In the genomic region with DNA sequence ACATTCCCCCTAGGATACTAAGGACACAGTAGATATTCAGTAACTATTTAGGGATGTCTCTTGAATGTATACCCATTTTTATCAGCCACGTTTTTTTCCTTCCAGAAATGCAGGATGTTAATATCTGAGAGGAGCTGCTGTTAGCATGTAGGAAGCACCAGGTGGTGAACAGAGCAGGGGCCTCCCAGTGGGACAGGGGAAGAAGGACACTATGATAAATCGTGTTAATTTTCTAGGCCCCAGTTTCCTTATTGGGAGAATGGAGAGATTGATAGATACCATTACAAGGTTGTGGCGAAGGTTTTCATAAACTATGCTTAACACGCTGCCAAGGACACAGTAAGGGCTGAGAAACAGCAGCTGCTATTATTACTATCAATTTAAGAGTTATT, we compare ENCODE assay signal across 8 cellular contexts. TPM values are rescaled to one million over a fixed set of nuclear protein-coding genes. Genes with fewer than 3 reads are reported as not detected.
DNase-seq lines count a peak whose midpoint lies in the region; ATAC-seq and TF ChIP-seq lines count a peak whose summit lies in the region.

No MANE protein-coding gene starts in this region.

- no peak overlapping the region for H3K14ac ChIP-seq in H9 (ENCODE audit: insufficient read depth, low read length)

- no peaks in the 10 kb centered on the region for H4K20me1 ChIP-seq in H9 (ENCODE audit: control insufficient read depth, insufficient read depth, insufficient read length)

- ATAC-seq in GM21515 (IDR thresholded peaks at IDR 0.05; ENCODE audit: unreplicated experiment): no peak

- no peak for DNase-seq in H9
- DNase-seq in left ventricle myocardium inferior: no peak
- no peak for DNase-seq in D341Med (ENCODE audit: low spot score)
- no peak for DNase-seq in GF-D8 (lab: John Stamatoyannopoulos, UW)
- no peak for DNase-seq in AG08396 (ENCODE audit: low spot score)

- TF ChIP-seq CTCF in H9 (conservative IDR thresholded peaks at IDR 0.05) (no peak), WI38 (IDR thresholded peaks at IDR 0.05; ENCODE audit: low read depth, low read length) (no peak), left ventricle myocardium inferior (IDR thresholded peaks at IDR 0.05; ENCODE audit: borderline replicate concordance) (no peak)

- H3K36me3 ChIP-seq in left ventricle myocardium inferior (no peaks in the 10 kb centered on the region), skeletal muscle tissue (ENCODE audit: control insufficient read depth in 3 of 3, insufficient read depth in 3 of 3, low read length in 3 of 3) (no peaks in the 10 kb centered on the region)

- H3K23ac ChIP-seq in H9 (ENCODE audit: insufficient read length, low read depth, low read length): no peak overlapping the region

- H3K9ac ChIP-seq in H9 (ENCODE audit: extremely low read depth, insufficient read length, low read length) (no peak overlapping the region), skeletal muscle tissue (ENCODE audit: low read depth in 1 of 3, low read length in 3 of 3) (peak overlapping the region; percentile 82 to 85 (median 83))

- peak overlapping the region; percentile 80 to 93 for H3K4me3 Mint-ChIP-seq in H9

- H3K27ac ChIP-seq in H9 (ENCODE audit: insufficient read length, low read depth, low read length) (no peak overlapping the region), left ventricle myocardium inferior (replicated peaks) (peak overlapping the region; percentile 53), skeletal muscle tissue (ENCODE audit: low read depth, low read length) (no peak overlapping the region)

- H3K4me3 ChIP-seq in WI38 (ENCODE audit: low read depth, low read length) (peak overlapping the region; percentile 59), left ventricle myocardium inferior (peak overlapping the region; percentile 72), skeletal muscle tissue (ENCODE audit: low read length in 3 of 3) (peak overlapping the region; percentile 66 to 93 (median 84))

- H3K4me2 ChIP-seq in H9 (ENCODE audit: insufficient read depth, insufficient read length, low read length): peak overlapping the region; percentile 56

- no peak overlapping the region for H4K91ac ChIP-seq in H9 (ENCODE audit: insufficient read length, low read depth, low read length)

- no peaks in the 10 kb centered on the region for H3K4me1 ChIP-seq in H9 (ENCODE audit: insufficient read depth, low read length)
- peaks cover 18% of the 10 kb centered on the region for H3K4me1 ChIP-seq in left ventricle myocardium inferior
- peaks cover 3 to 17% (median 11%) of the 10 kb centered on the region in 3 donors for H3K4me1 ChIP-seq in skeletal muscle tissue (ENCODE audit: control insufficient read depth in 3 of 3, insufficient read depth in 3 of 3, low read length in 3 of 3)

- H2BK120ac ChIP-seq in H9 (ENCODE audit: low read depth, low read length, poor library complexity, severe bottlenecking): no peak overlapping the region

- WGBS in H9 (ENCODE audit: extremely low coverage, insufficient read length, low lambda C conversion rate): no CpG with 5 or more reads among the region's 4 CpGs

- H3K4me1 Mint-ChIP-seq in H9: peaks cover 6 to 17% of the 10 kb centered on the region in 2 experiments

- H3K79me1 ChIP-seq in H9 (ENCODE audit: insufficient read depth, low read depth, low read length, poor library complexity, severe bottlenecking): no peaks in the 10 kb centered on the region

- H3K27me3 Mint-ChIP-seq in H9 (ENCODE audit: low read depth): peaks cover 3% of the 10 kb centered on the region

- no peaks in the 10 kb centered on the region for H3K9me3 Mint-ChIP-seq in H9

- H3K9me3 ChIP-seq in H9 (ENCODE audit: control insufficient read depth, low read depth, low read length) (no peaks in the 10 kb centered on the region), left ventricle myocardium inferior (replicated peaks) (no peaks in the 10 kb centered on the region), skeletal muscle tissue (ENCODE audit: control insufficient read depth in 3 of 3, low read length in 3 of 3) (no peaks in the 10 kb centered on the region)

- H2BK15ac ChIP-seq in H9 (ENCODE audit: low read depth, low read length): no peak overlapping the region

- intact Hi-C loops in left ventricle myocardium inferior (cut with micrococcal nuclease): no loop called here

- H3K56ac ChIP-seq in H9 (ENCODE audit: insufficient read length, low read depth, low read length): no peak overlapping the region

- H4K8ac ChIP-seq in H9 (replicated peaks; ENCODE audit: insufficient read length, low read depth, low read length): no peak overlapping the region

- no peaks in the 10 kb centered on the region for H3K36me3 Mint-ChIP-seq in H9 (ENCODE audit: insufficient read depth in 1 of 3, low read depth in 3 of 3)

- H3K27ac Mint-ChIP-seq in H9: no peak overlapping the region

- H2BK5ac ChIP-seq in H9 (ENCODE audit: insufficient read length, low read length): no peak overlapping the region

- H3K4ac ChIP-seq in H9 (ENCODE audit: low read depth, low read length): no peak overlapping the region

- peaks cover 3% of the 10 kb centered on the region for H3K23me2 ChIP-seq in H9 (ENCODE audit: insufficient read length, low read depth, low read length, poor library complexity, severe bottlenecking)

- no peak overlapping the region for H3T11ph ChIP-seq in H9 (ENCODE audit: low read length)

- no peak overlapping the region for H2BK12ac ChIP-seq in H9 (ENCODE audit: insufficient read length, low read depth, low read length)

- H3K79me2 ChIP-seq in H9 (ENCODE audit: insufficient read depth, low read length): no peaks in the 10 kb centered on the region

- no peak overlapping the region for H4K5ac ChIP-seq in H9 (ENCODE audit: insufficient read length, low read depth, low read length)

- H2AFZ ChIP-seq in H9 (ENCODE audit: low read length): peak overlapping the region; percentile 63

- H2BK20ac ChIP-seq in H9 (ENCODE audit: low read depth, low read length, poor library complexity, severe bottlenecking): no peak overlapping the region

- no peak overlapping the region for H2AK5ac ChIP-seq in H9 (ENCODE audit: insufficient read length, low read length)

- H3K27me3 ChIP-seq in H9 (ENCODE audit: insufficient read depth, low read length): no peaks in the 10 kb centered on the region
- peaks cover 17% of the 10 kb centered on the region for H3K27me3 ChIP-seq in left ventricle myocardium inferior (ENCODE audit: low read depth)
- no peaks in the 10 kb centered on the region for H3K27me3 ChIP-seq in skeletal muscle tissue (ENCODE audit: control insufficient read depth in 3 of 3, insufficient read depth in 3 of 3, low read length in 3 of 3)

- H3K18ac ChIP-seq in H9 (ENCODE audit: insufficient read length, low read depth, low read length): no peak overlapping the region

RNA-seq across cellular contexts. Expression of a gene that starts 45.4 kb away (rescaled TPM):
- total RNA-seq in H9 (2021): not detected in 2 replicates
- total RNA-seq in left ventricle myocardium inferior: not detected
- total RNA-seq in skeletal muscle tissue: not detected

RNA-seq across cellular contexts. Expression of a gene that starts 51.5 kb away (rescaled TPM):
- total RNA-seq in H9 (2021) (134 and 135 TPM in 2 replicates), left ventricle myocardium inferior (31.5 TPM), skeletal muscle tissue (53.2 TPM)
